20 cellular contexts compared by ENCODE assay signal in genomic region chr10:97341416-97341815, GRCh38. TPM values are rescaled to one million over a fixed set of nuclear protein-coding genes. Genes with fewer than 3 reads are reported as not detected.
DNase-seq lines count a peak whose midpoint lies in the region; ATAC-seq, FAIRE-seq and TF ChIP-seq lines count a peak whose summit lies in the region.
"Had no signal": no experiment of that assay in that cellular context is flagged by ENCODE, and none has a peak within 500 bp of the region (broad histone marks: within the 10 kb centered on the region; RNA-seq: fewer than 3 reads in every experiment).

No MANE protein-coding gene starts in this region.

- H2AFZ ChIP-seq in HepG2 (ENCODE audit: low read length): no peak overlapping the region
- no peak overlapping the region for H2AFZ ChIP-seq in K562 (ENCODE audit: low read depth, low read length)

- in situ Hi-C loops in HepG2 (cut with HindIII; ENCODE audit: extremely low pct_ligation_motif_present, low pct_unique_long_range_greater_than_20kb): no loop called here
- in situ Hi-C loops in K562 (cut with MboI): no loop called here

- H3K9ac ChIP-seq in HepG2 (ENCODE audit: insufficient read depth, low read depth, low read length) (no peak overlapping the region), K562 (ENCODE audit: insufficient read depth in 1 of 2, low read depth in 2 of 2, low read length in 2 of 2) (no peak overlapping the region), colonic mucosa (ENCODE audit: low read depth in 2 of 2, low read length in 2 of 2) (no peak overlapping the region)
- H3K9ac ChIP-seq: BLaER1 treated with 17β-estradiol and CSF1 and Interleukin-3, amounts not matched to agents 10 nM and 100 nM had no signal

- H3K4me1 ChIP-seq in HepG2 (ENCODE audit: insufficient read depth, low read length) (peaks cover 11% of the 10 kb centered on the region), right lobe of liver (no peaks in the 10 kb centered on the region), K562 (replicated peaks in 1 of 2; ENCODE audit: control insufficient read depth in 2 of 2, insufficient read depth in 2 of 2, low read length in 2 of 2) (peaks cover 0 to 3% of the 10 kb centered on the region in 2 experiments; a peak in 3 of 5 replicates), colonic mucosa (no peaks in the 10 kb centered on the region)
- no peaks in the 10 kb centered on the region for H3K4me1 ChIP-seq in effector memory CD4-positive, alpha-beta T cell (ENCODE audit: control insufficient read depth, insufficient read depth, low read length, poor library complexity, severe bottlenecking)

- ATAC-seq in HepG2 (no peak), right lobe of liver (no peak), K562 (no peak)
- ATAC-seq: A549; CD8-positive, alpha-beta T cell had no signal

- TF ChIP-seq POLR2A in HepG2 (IDR thresholded peaks at IDR 0.05; ENCODE audit: insufficient read depth in 1 of 2, low read depth in 2 of 2, low read length in 2 of 2): no peak
- TF ChIP-seq POLR2A in right lobe of liver (IDR thresholded peaks at IDR 0.05): no peak
- no peak for TF ChIP-seq POLR2A in K562 (conservative IDR thresholded peaks at IDR 0.05)

- no peak overlapping the region for H3K4me3 ChIP-seq in HepG2 (replicated peaks in 1 of 3; ENCODE audit: insufficient read depth in 1 of 3, low read depth in 2 of 3, low read length in 3 of 3)
- no peak overlapping the region for H3K4me3 ChIP-seq in right lobe of liver
- no peak overlapping the region for H3K4me3 ChIP-seq in K562
- H3K4me3 ChIP-seq in colonic mucosa: no peak overlapping the region
- H3K4me3 ChIP-seq in effector memory CD4-positive, alpha-beta T cell (ENCODE audit: insufficient read depth, low read depth, low read length, poor library complexity, severe bottlenecking): no peak overlapping the region
- H3K4me3 ChIP-seq: A549; BLaER1 treated with 17β-estradiol and CSF1 and Interleukin-3, amounts not matched to agents 10 nM and 100 nM had no signal

- no peaks in the 10 kb centered on the region for H4K20me1 ChIP-seq in HepG2 (ENCODE audit: insufficient read depth, low read length)
- no peaks in the 10 kb centered on the region for H4K20me1 ChIP-seq in K562 (replicated peaks; ENCODE audit: control insufficient read depth, insufficient read depth, low read length)
- H4K20me1 ChIP-seq: BLaER1 treated with 17β-estradiol and CSF1 and Interleukin-3, amounts not matched to agents 10 nM and 100 nM had no signal

- H3K27me3 ChIP-seq in HepG2 (ENCODE audit: control insufficient read depth in 1 of 2, insufficient read depth in 2 of 2, low read length in 2 of 2) (no peaks in the 10 kb centered on the region), right lobe of liver (no peaks in the 10 kb centered on the region), K562 (ENCODE audit: control insufficient read depth in 2 of 2, insufficient read depth in 2 of 2, low read length in 2 of 2) (no peaks in the 10 kb centered on the region), colonic mucosa (no peaks in the 10 kb centered on the region)
- no peaks in the 10 kb centered on the region for H3K27me3 ChIP-seq in effector memory CD4-positive, alpha-beta T cell (replicated peaks; ENCODE audit: control insufficient read depth, insufficient read depth, low read length, poor library complexity, severe bottlenecking)
- H3K27me3 ChIP-seq: BLaER1 treated with 17β-estradiol and CSF1 and Interleukin-3, amounts not matched to agents 10 nM and 100 nM had no signal

- CTCF ChIA-PET in HepG2 (lab: Yijun Ruan, JAX; ENCODE audit: low intra/inter-chr PET ratio, low total read pairs) (no interaction called here), K562 (lab: Yijun Ruan, JAX; ENCODE audit: low intra/inter-chr PET ratio) (no interaction called here)

- TF ChIP-seq CTCF in HepG2 (CRISPR knock-in tag; IDR thresholded peaks at IDR 0.05) (no peak), right lobe of liver (IDR thresholded peaks at IDR 0.05) (no peak), K562 (IDR thresholded peaks at IDR 0.05 in 2 of 3, conservative IDR thresholded peaks at IDR 0.05 in 1 of 3; ENCODE audit: insufficient read depth in 2 of 3, low read depth in 1 of 3, low read length in 3 of 3) (no peak), colonic mucosa (IDR thresholded peaks at IDR 0.05) (no peak)

- H3K9me3 ChIP-seq in HepG2 (ENCODE audit: low read length) (no peaks in the 10 kb centered on the region), right lobe of liver (no peaks in the 10 kb centered on the region), K562 (replicated peaks; ENCODE audit: control insufficient read depth, insufficient read depth, low read depth, low read length) (no peaks in the 10 kb centered on the region), colonic mucosa (no peaks in the 10 kb centered on the region)
- H3K9me3 ChIP-seq in effector memory CD4-positive, alpha-beta T cell (ENCODE audit: control insufficient read depth, low read length): no peaks in the 10 kb centered on the region
- H3K9me3 ChIP-seq: A549; BLaER1 treated with 17β-estradiol and CSF1 and Interleukin-3, amounts not matched to agents 10 nM and 100 nM; Caco-2 had no signal

- H3K4me2 ChIP-seq in HepG2 (ENCODE audit: low read depth, low read length) (no peak overlapping the region), K562 (ENCODE audit: insufficient read depth, low read length) (no peak overlapping the region)
- H3K4me2 ChIP-seq: A549; BLaER1 treated with 17β-estradiol and CSF1 and Interleukin-3, amounts not matched to agents 10 nM and 100 nM had no signal

- H3K9me1 ChIP-seq in K562 (ENCODE audit: control insufficient read depth, insufficient read depth, low read length): no peaks in the 10 kb centered on the region

- WGBS in HepG2 (ENCODE audit: low lambda C conversion rate): 25% methylated on average over 2 of the region's 2 CpGs
- WGBS in right lobe of liver (ENCODE audit: insufficient coverage, low coverage, low lambda C conversion rate, missing lambda C conversion rate): 67% methylated on average over 1 of the region's 2 CpGs
- 21% methylated on average over 2 of the region's 2 CpGs for WGBS in K562 (ENCODE audit: insufficient coverage, low coverage, missing lambda C conversion rate)

- H3K79me2 ChIP-seq in HepG2 (ENCODE audit: insufficient read depth, low read length) (no peaks in the 10 kb centered on the region), K562 (ENCODE audit: control insufficient read depth, insufficient read depth, low read length) (no peaks in the 10 kb centered on the region)

- POLR2A ChIA-PET in HepG2 (lab: Yijun Ruan, JAX): no interaction called here
- POLR2A ChIA-PET in K562 (lab: Yijun Ruan, JAX): interaction anchor here (1.2 kb wide), 1 partner anchor 8 kb away, joined by 3 read pairs; no protein-coding TSS in a partner anchor

- FAIRE-seq in HepG2 (lab: Jason Lieb, UNC) (no peak), K562 (lab: Jason Lieb, UNC) (no peak)
- FAIRE-seq: A549, D721Med, G401.6, GM12892, GM18507 had no signal

- BruUV-seq in HepG2 (replicated peaks; lab: Mats Ljungman, UMichigan) (no TSS peak), K562 (replicated peaks; lab: Mats Ljungman, UMichigan) (no TSS peak)

- no peak for TF ChIP-seq RAD21 in HepG2 (CRISPR knock-in tag; IDR thresholded peaks at IDR 0.05)
- TF ChIP-seq RAD21 in K562 (CRISPR knock-in tag; conservative IDR thresholded peaks at IDR 0.05 in 1 of 2, IDR thresholded peaks at IDR 0.05 in 1 of 2): no peak

- TF ChIP-seq EP300 in HepG2 (IDR thresholded peaks at IDR 0.05; ENCODE audit: low read depth in 2 of 2, low read length in 2 of 2): no peak
- no peak for TF ChIP-seq EP300 in HepG2 (CRISPR knock-in tag; IDR thresholded peaks at IDR 0.05; ENCODE audit: borderline replicate concordance)
- TF ChIP-seq EP300 in K562 (IDR thresholded peaks at IDR 0.05; ENCODE audit: low read length): no peak

- H3K27ac ChIP-seq in HepG2 (ENCODE audit: extremely low read length, insufficient read depth, low read length): no peak overlapping the region
- no peak overlapping the region for H3K27ac ChIP-seq in right lobe of liver
- H3K27ac ChIP-seq in K562 (ENCODE audit: extremely low read depth, low read depth, low read length): no peak overlapping the region
- H3K27ac ChIP-seq in colonic mucosa: no peak overlapping the region
- no peak overlapping the region for H3K27ac ChIP-seq in effector memory CD4-positive, alpha-beta T cell (ENCODE audit: insufficient read depth, low read length, poor library complexity, severe bottlenecking)
- H3K27ac ChIP-seq: 22Rv1; A549; BLaER1 treated with 17β-estradiol and CSF1 and Interleukin-3, amounts not matched to agents 10 nM and 100 nM; C4-2B had no signal

- H3K36me3 ChIP-seq in HepG2 (replicated peaks in 1 of 2; ENCODE audit: control insufficient read depth in 1 of 2, insufficient read depth in 2 of 2, low read length in 2 of 2) (no peaks in the 10 kb centered on the region), right lobe of liver (no peaks in the 10 kb centered on the region), K562 (ENCODE audit: control insufficient read depth, insufficient read depth, low read length) (no peaks in the 10 kb centered on the region), colonic mucosa (no peaks in the 10 kb centered on the region)
- no peaks in the 10 kb centered on the region for H3K36me3 ChIP-seq in effector memory CD4-positive, alpha-beta T cell (ENCODE audit: control insufficient read depth, insufficient read depth, low read length)
- H3K36me3 ChIP-seq: BLaER1 treated with 17β-estradiol and CSF1 and Interleukin-3, amounts not matched to agents 10 nM and 100 nM had no signal

- intact Hi-C loops in HepG2 (cut with micrococcal nuclease; ENCODE audit: unreplicated experiment): no loop called here
- intact Hi-C loops in right lobe of liver (cut with DNase I): no loop called here
- intact Hi-C loops in K562 (cut with micrococcal nuclease): no loop called here
- intact Hi-C loops in colonic mucosa (cut with DNase I): no loop called here

- no peak for DNase-seq in HepG2 (ENCODE audit: low spot score)
- DNase-seq in right lobe of liver: no peak
- DNase-seq in K562 (ENCODE audit: extremely low read depth in 1 of 4, low spot score in 3 of 4): no peak
- DNase-seq in colonic mucosa: no peak
- no peak for DNase-seq in effector memory CD4-positive, alpha-beta T cell
- DNase-seq: AML-193; Caco-2; Calu3; CD4-positive, alpha-beta T cell; CD8-positive, alpha-beta T cell; DMS79 treated with DMSO at 0.1 percent for 48 hours; GF-D8 had no signal

RNA-seq across cellular contexts. Expression of gene FRAT2, which starts 6.9 kb away (rescaled TPM):
- total RNA-seq in HepG2 (2016; rRNA removed; fragmentation: Illumina TruSeq; extraction: Trizol) (10.1 and 14.1 TPM in 2 replicates), right lobe of liver (10 to 100 TPM in 2 of 6 experiments, 1 to 10 TPM in 4; 8.3 to 11.4 (median 9.7) TPM), K562 (2014; rRNA removed) (29.1 and 29.6 TPM in 2 replicates), K562 (2014; rRNA removed; fragmentation: Illumina TruSeq; extraction: Trizol) (19.5 and 24.2 TPM in 2 replicates), K562 (2015; rRNA removed; fragmentation: Illumina TruSeq; extraction: Trizol) (18.1 and 19.1 TPM in 2 replicates), K562 (2021) (27.2 and 31.7 TPM in 2 replicates), colonic mucosa (10 to 100 TPM; 34.3 to 53.1 TPM)
- 2.9 and 3.3 TPM in 2 replicates for total RNA-seq in HepG2 (2016; cell fraction: cytosol; rRNA removed; fragmentation: Illumina TruSeq; extraction: Trizol; ENCODE audit: low read depth)
- total RNA-seq in HepG2 (2016; cell fraction: insoluble cytoplasmic fraction; rRNA removed; fragmentation: Illumina TruSeq; extraction: Trizol): 9.8 and 14.0 TPM in 2 replicates
- total RNA-seq in HepG2 (2016; cell fraction: membrane; rRNA removed; fragmentation: Illumina TruSeq; extraction: Trizol): 10.0 and 10.9 TPM in 2 replicates
- 8.0 and 9.6 TPM in 2 replicates for total RNA-seq in HepG2 (2016; cell fraction: nucleus; rRNA removed; fragmentation: Illumina TruSeq; extraction: Trizol)
- polyA plus RNA-seq in HepG2 (2011; rRNA removed) (6.3 and 7.2 TPM in 2 replicates), K562 (2011; rRNA removed) (9.9 and 14.1 TPM in 2 replicates), K562 (2014; fragmentation: Illumina TruSeq; extraction: Trizol) (22.6 and 24.5 TPM in 2 replicates), K562 (2014; fragmentation: Nextera tagmentation; extraction: Ambion mirVana) (1 to 10 TPM; 4.3 to 5.3 TPM), K562 (2014; rRNA removed) (26.2 and 27.0 TPM in 2 replicates)
- polyA plus RNA-seq in HepG2 (2011; cell fraction: cytosol; rRNA removed): 6.8 and 7.1 TPM in 2 replicates
- 4.3 and 4.5 TPM in 2 replicates for polyA plus RNA-seq in HepG2 (2011; cell fraction: nucleus; rRNA removed)
- polyA plus RNA-seq in HepG2 (2012): 7.3 TPM in 2 replicates
- 2.3 and 2.6 TPM in 2 replicates for polyA plus RNA-seq in HepG2 (2016; cell fraction: cytosol; fragmentation: Illumina TruSeq; extraction: Trizol; ENCODE audit: low read depth)
- polyA plus RNA-seq in HepG2 (2016; cell fraction: insoluble cytoplasmic fraction; fragmentation: Illumina TruSeq; extraction: Trizol; ENCODE audit: low read depth): 10.6 and 11.0 TPM in 2 replicates
- polyA plus RNA-seq in HepG2 (2016; cell fraction: membrane; fragmentation: Illumina TruSeq; extraction: Trizol; ENCODE audit: low read depth): 5.8 TPM in 2 replicates
- 6.0 and 9.1 TPM in 2 replicates for polyA plus RNA-seq in HepG2 (2016; cell fraction: nucleus; fragmentation: Illumina TruSeq; extraction: Trizol; ENCODE audit: insufficient read depth, low read depth)
- 7.4 and 20.0 TPM in 2 replicates for polyA minus RNA-seq in HepG2 (2011; rRNA and poly(A)+ RNA removed; ENCODE audit: low replicate concordance)
- polyA minus RNA-seq in HepG2 (2011; cell fraction: cytosol; rRNA and poly(A)+ RNA removed): 5.0 and 6.0 TPM in 2 replicates
- polyA minus RNA-seq in HepG2 (2011; cell fraction: nucleus; rRNA and poly(A)+ RNA removed): 6.0 and 11.5 TPM in 2 replicates
- total RNA-seq in K562 (2011; cell fraction: chromatin; rRNA removed; ENCODE audit: low replicate concordance): 5.7 and 5.9 TPM in 2 replicates
- 8.5 and 8.7 TPM in 2 replicates for total RNA-seq in K562 (2011; cell fraction: nucleolus; rRNA removed)
- total RNA-seq in K562 (2011; cell fraction: nucleoplasm; rRNA removed): 7.8 and 7.9 TPM in 2 replicates
- polyA plus RNA-seq in K562 (2011; cell fraction: cytosol; rRNA removed): 13.8 and 18.7 TPM in 2 replicates
- 7.4 and 7.5 TPM in 2 replicates for polyA plus RNA-seq in K562 (2011; cell fraction: nucleus; rRNA removed)
- polyA plus RNA-seq in K562 (2012): 11.5 and 14.1 TPM in 2 replicates
- polyA minus RNA-seq in K562 (2011; rRNA and poly(A)+ RNA removed): 9.1 and 9.8 TPM in 2 replicates
- polyA minus RNA-seq in K562 (2011; cell fraction: cytosol; rRNA and poly(A)+ RNA removed): 5.7 and 5.9 TPM in 2 replicates
- polyA minus RNA-seq in K562 (2011; cell fraction: nucleus; rRNA and poly(A)+ RNA removed): 3.4 and 5.4 TPM in 2 replicates

RNA-seq across cellular contexts. Expression of gene FRAT1, which starts 22.3 kb away (rescaled TPM):
- total RNA-seq in HepG2 (2016; rRNA removed; fragmentation: Illumina TruSeq; extraction: Trizol) (1.3 and 2.3 TPM in 2 replicates), right lobe of liver (1 to 10 TPM; 3.5 to 8.5 (median 7.4) TPM), K562 (2014; rRNA removed) (2.4 and 2.7 TPM in 2 replicates), K562 (2014; rRNA removed; fragmentation: Illumina TruSeq; extraction: Trizol) (1.4 and 1.7 TPM in 2 replicates), K562 (2015; rRNA removed; fragmentation: Illumina TruSeq; extraction: Trizol) (1.4 and 1.6 TPM in 2 replicates), K562 (2021) (4.6 and 4.7 TPM in 2 replicates), colonic mucosa (1 to 10 TPM; 5.0 to 6.1 TPM)
- total RNA-seq in HepG2 (2016; cell fraction: cytosol; rRNA removed; fragmentation: Illumina TruSeq; extraction: Trizol; ENCODE audit: low read depth): 0.53 and 0.71 TPM in 2 replicates
- 1.4 and 2.4 TPM in 2 replicates for total RNA-seq in HepG2 (2016; cell fraction: insoluble cytoplasmic fraction; rRNA removed; fragmentation: Illumina TruSeq; extraction: Trizol)
- total RNA-seq in HepG2 (2016; cell fraction: membrane; rRNA removed; fragmentation: Illumina TruSeq; extraction: Trizol): 1.2 and 1.3 TPM in 2 replicates
- 2.1 and 2.5 TPM in 2 replicates for total RNA-seq in HepG2 (2016; cell fraction: nucleus; rRNA removed; fragmentation: Illumina TruSeq; extraction: Trizol)
- polyA plus RNA-seq in HepG2 (2011; rRNA removed) (1.7 TPM in 2 replicates), K562 (2011; rRNA removed) (1.2 and 1.3 TPM in 2 replicates), K562 (2014; fragmentation: Illumina TruSeq; extraction: Trizol) (0.67 and 1.7 TPM in 2 replicates), K562 (2014; fragmentation: Nextera tagmentation; extraction: Ambion mirVana) (under 1 TPM; 0.11 to 0.17 TPM), K562 (2014; rRNA removed) (2.3 and 2.4 TPM in 2 replicates)
- 1.2 and 1.6 TPM in 2 replicates for polyA plus RNA-seq in HepG2 (2011; cell fraction: cytosol; rRNA removed)
- polyA plus RNA-seq in HepG2 (2011; cell fraction: nucleus; rRNA removed): 1.4 and 1.8 TPM in 2 replicates
- 1.6 TPM in 2 replicates for polyA plus RNA-seq in HepG2 (2012)
- 0.20 and 0.28 TPM in 2 replicates for polyA plus RNA-seq in HepG2 (2016; cell fraction: cytosol; fragmentation: Illumina TruSeq; extraction: Trizol; ENCODE audit: low read depth)
- polyA plus RNA-seq in HepG2 (2016; cell fraction: insoluble cytoplasmic fraction; fragmentation: Illumina TruSeq; extraction: Trizol; ENCODE audit: low read depth): 1.5 and 2.1 TPM in 2 replicates
- 0.54 and 0.77 TPM in 2 replicates for polyA plus RNA-seq in HepG2 (2016; cell fraction: membrane; fragmentation: Illumina TruSeq; extraction: Trizol; ENCODE audit: low read depth)
- 0.97 and 2.2 TPM in 2 replicates for polyA plus RNA-seq in HepG2 (2016; cell fraction: nucleus; fragmentation: Illumina TruSeq; extraction: Trizol; ENCODE audit: insufficient read depth, low read depth)
- 1.8 and 4.0 TPM in 2 replicates for polyA minus RNA-seq in HepG2 (2011; rRNA and poly(A)+ RNA removed; ENCODE audit: low replicate concordance)
- 2.5 and 2.7 TPM in 2 replicates for polyA minus RNA-seq in HepG2 (2011; cell fraction: cytosol; rRNA and poly(A)+ RNA removed)
- 4.5 and 7.1 TPM in 2 replicates for polyA minus RNA-seq in HepG2 (2011; cell fraction: nucleus; rRNA and poly(A)+ RNA removed)
- total RNA-seq in K562 (2011; cell fraction: chromatin; rRNA removed; ENCODE audit: low replicate concordance): 1.5 and 3.3 TPM in 2 replicates
- total RNA-seq in K562 (2011; cell fraction: nucleolus; rRNA removed): 3.5 and 5.1 TPM in 2 replicates
- total RNA-seq in K562 (2011; cell fraction: nucleoplasm; rRNA removed): 2.3 and 2.4 TPM in 2 replicates
- 1.0 and 2.9 TPM in 2 replicates for polyA plus RNA-seq in K562 (2011; cell fraction: cytosol; rRNA removed)
- 2.0 and 2.1 TPM in 2 replicates for polyA plus RNA-seq in K562 (2011; cell fraction: nucleus; rRNA removed)
- 2.8 and 3.2 TPM in 2 replicates for polyA plus RNA-seq in K562 (2012)
- 1.6 and 2.6 TPM in 2 replicates for polyA minus RNA-seq in K562 (2011; rRNA and poly(A)+ RNA removed)
- 3.1 and 3.4 TPM in 2 replicates for polyA minus RNA-seq in K562 (2011; cell fraction: cytosol; rRNA and poly(A)+ RNA removed)
- polyA minus RNA-seq in K562 (2011; cell fraction: nucleus; rRNA and poly(A)+ RNA removed): 3.8 and 5.1 TPM in 2 replicates

RNA-seq across cellular contexts. Expression of gene ARHGAP19, which starts 49.0 kb away (rescaled TPM):
- total RNA-seq in HepG2 (2016; rRNA removed; fragmentation: Illumina TruSeq; extraction: Trizol) (10.0 and 15.6 TPM in 2 replicates), right lobe of liver (1 to 10 TPM; 2.3 to 5.5 (median 3.4) TPM), K562 (2014; rRNA removed) (14.4 and 14.9 TPM in 2 replicates), K562 (2014; rRNA removed; fragmentation: Illumina TruSeq; extraction: Trizol) (28.1 and 31.6 TPM in 2 replicates), K562 (2015; rRNA removed; fragmentation: Illumina TruSeq; extraction: Trizol) (20.0 and 20.7 TPM in 2 replicates), K562 (2021) (23.2 and 27.5 TPM in 2 replicates), colonic mucosa (1 to 10 TPM; 8.0 to 9.8 TPM)
- total RNA-seq in HepG2 (2016; cell fraction: cytosol; rRNA removed; fragmentation: Illumina TruSeq; extraction: Trizol; ENCODE audit: low read depth): 2.8 and 5.8 TPM in 2 replicates
- total RNA-seq in HepG2 (2016; cell fraction: insoluble cytoplasmic fraction; rRNA removed; fragmentation: Illumina TruSeq; extraction: Trizol): 9.8 and 13.9 TPM in 2 replicates
- total RNA-seq in HepG2 (2016; cell fraction: membrane; rRNA removed; fragmentation: Illumina TruSeq; extraction: Trizol): 3.2 and 4.3 TPM in 2 replicates
- 7.9 and 8.8 TPM in 2 replicates for total RNA-seq in HepG2 (2016; cell fraction: nucleus; rRNA removed; fragmentation: Illumina TruSeq; extraction: Trizol)
- polyA plus RNA-seq in HepG2 (2011; rRNA removed) (4.3 and 7.6 TPM in 2 replicates), K562 (2011; rRNA removed) (49.5 and 50.2 TPM in 2 replicates), K562 (2014; fragmentation: Illumina TruSeq; extraction: Trizol) (21.1 and 26.8 TPM in 2 replicates), K562 (2014; fragmentation: Nextera tagmentation; extraction: Ambion mirVana) (10 to 100 TPM; 14.8 to 27.4 TPM), K562 (2014; rRNA removed) (19.8 and 20.1 TPM in 2 replicates)
- polyA plus RNA-seq in HepG2 (2011; cell fraction: cytosol; rRNA removed): 4.0 and 4.3 TPM in 2 replicates
- polyA plus RNA-seq in HepG2 (2011; cell fraction: nucleus; rRNA removed): 5.0 and 5.6 TPM in 2 replicates
- 3.6 and 5.3 TPM in 2 replicates for polyA plus RNA-seq in HepG2 (2012)
- 0.28 and 0.32 TPM in 2 replicates for polyA plus RNA-seq in HepG2 (2016; cell fraction: cytosol; fragmentation: Illumina TruSeq; extraction: Trizol; ENCODE audit: low read depth)
- polyA plus RNA-seq in HepG2 (2016; cell fraction: insoluble cytoplasmic fraction; fragmentation: Illumina TruSeq; extraction: Trizol; ENCODE audit: low read depth): 9.9 and 10.1 TPM in 2 replicates
- polyA plus RNA-seq in HepG2 (2016; cell fraction: membrane; fragmentation: Illumina TruSeq; extraction: Trizol; ENCODE audit: low read depth): 0.65 and 0.99 TPM in 2 replicates
- 9.3 and 11.2 TPM in 2 replicates for polyA plus RNA-seq in HepG2 (2016; cell fraction: nucleus; fragmentation: Illumina TruSeq; extraction: Trizol; ENCODE audit: insufficient read depth, low read depth)
- polyA minus RNA-seq in HepG2 (2011; rRNA and poly(A)+ RNA removed; ENCODE audit: low replicate concordance): 4.6 and 10.2 TPM in 2 replicates
- polyA minus RNA-seq in HepG2 (2011; cell fraction: cytosol; rRNA and poly(A)+ RNA removed): 4.4 and 6.0 TPM in 2 replicates
- polyA minus RNA-seq in HepG2 (2011; cell fraction: nucleus; rRNA and poly(A)+ RNA removed): 6.2 and 6.3 TPM in 2 replicates
- total RNA-seq in K562 (2011; cell fraction: chromatin; rRNA removed; ENCODE audit: low replicate concordance): 17.6 and 33.2 TPM in 2 replicates
- total RNA-seq in K562 (2011; cell fraction: nucleolus; rRNA removed): 11.2 and 15.7 TPM in 2 replicates
- 26.4 and 33.4 TPM in 2 replicates for total RNA-seq in K562 (2011; cell fraction: nucleoplasm; rRNA removed)
- 10.7 and 25.6 TPM in 2 replicates for polyA plus RNA-seq in K562 (2011; cell fraction: cytosol; rRNA removed)
- polyA plus RNA-seq in K562 (2011; cell fraction: nucleus; rRNA removed): 25.2 and 45.5 TPM in 2 replicates
- polyA plus RNA-seq in K562 (2012): 13.6 and 20.7 TPM in 2 replicates
- polyA minus RNA-seq in K562 (2011; rRNA and poly(A)+ RNA removed): 36.4 and 39.9 TPM in 2 replicates
- 18.9 and 23.6 TPM in 2 replicates for polyA minus RNA-seq in K562 (2011; cell fraction: cytosol; rRNA and poly(A)+ RNA removed)
- polyA minus RNA-seq in K562 (2011; cell fraction: nucleus; rRNA and poly(A)+ RNA removed): 7.1 and 17.2 TPM in 2 replicates

RNA-seq across cellular contexts. Expression of gene RRP12, which starts 59.7 kb away (rescaled TPM):
- total RNA-seq in HepG2 (2016; rRNA removed; fragmentation: Illumina TruSeq; extraction: Trizol) (30.6 and 39.4 TPM in 2 replicates), right lobe of liver (10 to 100 TPM in 3 of 6 experiments, 1 to 10 TPM in 3; 6.7 to 23.2 (median 10.2) TPM), K562 (2014; rRNA removed) (34.7 and 50.5 TPM in 2 replicates), K562 (2014; rRNA removed; fragmentation: Illumina TruSeq; extraction: Trizol) (12.6 and 16.4 TPM in 2 replicates), K562 (2015; rRNA removed; fragmentation: Illumina TruSeq; extraction: Trizol) (21.8 and 25.4 TPM in 2 replicates), K562 (2021) (64.4 and 68.2 TPM in 2 replicates), colonic mucosa (10 to 100 TPM; 11.5 to 30.4 TPM)
- 40.0 and 40.9 TPM in 2 replicates for total RNA-seq in HepG2 (2016; cell fraction: cytosol; rRNA removed; fragmentation: Illumina TruSeq; extraction: Trizol; ENCODE audit: low read depth)
- total RNA-seq in HepG2 (2016; cell fraction: insoluble cytoplasmic fraction; rRNA removed; fragmentation: Illumina TruSeq; extraction: Trizol): 23.4 and 36.6 TPM in 2 replicates
- 11.2 and 11.4 TPM in 2 replicates for total RNA-seq in HepG2 (2016; cell fraction: membrane; rRNA removed; fragmentation: Illumina TruSeq; extraction: Trizol)
- total RNA-seq in HepG2 (2016; cell fraction: nucleus; rRNA removed; fragmentation: Illumina TruSeq; extraction: Trizol): 31.1 and 33.1 TPM in 2 replicates
- polyA plus RNA-seq in HepG2 (2011; rRNA removed) (13.2 and 18.6 TPM in 2 replicates), K562 (2011; rRNA removed) (7.2 and 22.3 TPM in 2 replicates), K562 (2014; fragmentation: Illumina TruSeq; extraction: Trizol) (30.2 and 37.5 TPM in 2 replicates), K562 (2014; fragmentation: Nextera tagmentation; extraction: Ambion mirVana) (1 to 10 TPM; 4.6 to 6.1 TPM), K562 (2014; rRNA removed) (20.2 and 25.4 TPM in 2 replicates)
- polyA plus RNA-seq in HepG2 (2011; cell fraction: cytosol; rRNA removed): 5.0 and 5.1 TPM in 2 replicates
- 51.4 and 59.2 TPM in 2 replicates for polyA plus RNA-seq in HepG2 (2011; cell fraction: nucleus; rRNA removed)
- 17.9 and 28.3 TPM in 2 replicates for polyA plus RNA-seq in HepG2 (2012)
- polyA plus RNA-seq in HepG2 (2016; cell fraction: cytosol; fragmentation: Illumina TruSeq; extraction: Trizol; ENCODE audit: low read depth): 6.7 and 7.7 TPM in 2 replicates
- 20.0 and 25.7 TPM in 2 replicates for polyA plus RNA-seq in HepG2 (2016; cell fraction: insoluble cytoplasmic fraction; fragmentation: Illumina TruSeq; extraction: Trizol; ENCODE audit: low read depth)
- 4.0 and 4.5 TPM in 2 replicates for polyA plus RNA-seq in HepG2 (2016; cell fraction: membrane; fragmentation: Illumina TruSeq; extraction: Trizol; ENCODE audit: low read depth)
- polyA plus RNA-seq in HepG2 (2016; cell fraction: nucleus; fragmentation: Illumina TruSeq; extraction: Trizol; ENCODE audit: insufficient read depth, low read depth): 51.3 and 56.0 TPM in 2 replicates
- polyA minus RNA-seq in HepG2 (2011; rRNA and poly(A)+ RNA removed; ENCODE audit: low replicate concordance): 43.7 and 49.7 TPM in 2 replicates
- polyA minus RNA-seq in HepG2 (2011; cell fraction: cytosol; rRNA and poly(A)+ RNA removed): 12.0 and 15.7 TPM in 2 replicates
- 22.4 and 29.6 TPM in 2 replicates for polyA minus RNA-seq in HepG2 (2011; cell fraction: nucleus; rRNA and poly(A)+ RNA removed)
- total RNA-seq in K562 (2011; cell fraction: chromatin; rRNA removed; ENCODE audit: low replicate concordance): 54.2 and 134 TPM in 2 replicates
- total RNA-seq in K562 (2011; cell fraction: nucleolus; rRNA removed): 76.7 and 77.6 TPM in 2 replicates
- 53.7 TPM in 2 replicates for total RNA-seq in K562 (2011; cell fraction: nucleoplasm; rRNA removed)
- 6.5 and 7.3 TPM in 2 replicates for polyA plus RNA-seq in K562 (2011; cell fraction: cytosol; rRNA removed)
- 37.2 and 53.1 TPM in 2 replicates for polyA plus RNA-seq in K562 (2011; cell fraction: nucleus; rRNA removed)
- 24.9 and 37.3 TPM in 2 replicates for polyA plus RNA-seq in K562 (2012)
- 16.2 and 21.5 TPM in 2 replicates for polyA minus RNA-seq in K562 (2011; rRNA and poly(A)+ RNA removed)
- polyA minus RNA-seq in K562 (2011; cell fraction: cytosol; rRNA and poly(A)+ RNA removed): 29.1 and 31.1 TPM in 2 replicates
- 32.2 and 42.1 TPM in 2 replicates for polyA minus RNA-seq in K562 (2011; cell fraction: nucleus; rRNA and poly(A)+ RNA removed)

Comparison
In these comparisons a context has a peak if more than half of its experiments do, and no peak if none do; other contexts are left out.
1. Of the 241 proteins assayed by ChIP-seq in both HepG2 and K562: peak only in HepG2: none; only in K562: none; in both: ZNF121; in neither: 240.